7 cellular contexts compared by ENCODE assay signal in the genomic region with DNA sequence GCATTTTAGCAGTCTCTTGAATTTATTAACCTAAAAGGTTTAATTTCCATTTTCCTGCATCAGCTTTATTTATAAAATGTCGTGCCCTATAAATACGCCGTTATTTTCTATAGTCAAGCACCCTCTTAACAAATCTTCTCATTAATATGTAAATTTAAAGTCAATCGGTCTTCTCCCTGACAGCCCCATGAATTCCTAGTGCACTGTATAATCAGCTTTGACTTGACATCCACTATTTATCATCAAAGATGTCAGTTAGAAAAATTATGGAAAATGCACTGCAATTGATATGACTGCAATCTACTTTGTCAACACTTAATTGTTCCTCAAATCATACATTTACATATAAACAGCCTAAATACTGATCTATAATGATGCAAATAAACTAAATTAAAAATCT.
"Had no signal": no experiment of that assay in that cellular context is flagged by ENCODE, and none has a peak within 500 bp of the region (broad histone marks: within the 10 kb centered on the region; RNA-seq: fewer than 3 reads in every experiment).

No MANE protein-coding gene starts in this region.

- H2AFZ ChIP-seq: GM23248 had no signal

- H3K4me3 ChIP-seq: GM23248 had no signal

- DNase-seq: GM23248, H9, HCEC 1CT, KG1 had no signal

- FAIRE-seq: H1, H54 had no signal

- H3K9ac ChIP-seq: GM23248 had no signal

- H3K27ac ChIP-seq: GM23248, HL-60 had no signal
